ENCODE assay signal across 13 cellular contexts in genomic region chr4:8639021-8639420, GRCh38. TPM values are rescaled to one million over a fixed set of nuclear protein-coding genes. Genes with fewer than 3 reads are reported as not detected.
"Had no signal": no experiment of that assay in that cellular context is flagged by ENCODE, and none has a peak within 500 bp of the region (broad histone marks: within the 10 kb centered on the region; RNA-seq: fewer than 3 reads in every experiment).

No MANE protein-coding gene starts in this region.

- H3K4me1 Mint-ChIP-seq: T-helper 17 cell had no signal

- H3K36me3 ChIP-seq: esophagus muscularis mucosa had no signal

- H3K27ac Mint-ChIP-seq: activated CD8-positive, alpha-beta T cell treated with anti-CD3 and anti-CD28 coated beads, Interleukin-2, amount 10 ng/mL, durations not matched to agents 7 days and 5 days; T-helper 17 cell had no signal

- FAIRE-seq: urothelium cell line had no signal

- H3K4me1 ChIP-seq: esophagus muscularis mucosa had no signal

- H3K9me3 ChIP-seq: esophagus muscularis mucosa had no signal

- ATAC-seq: activated CD8-positive, alpha-beta T cell treated with anti-CD3 and anti-CD28 coated beads, Interleukin-2, amount 10 ng/mL, durations not matched to agents 7 days and 5 days; T-helper 17 cell had no signal

- H3K4me3 Mint-ChIP-seq: activated CD8-positive, alpha-beta T cell treated with anti-CD3 and anti-CD28 coated beads, Interleukin-2, amount 10 ng/mL, durations not matched to agents 7 days and 5 days; T-helper 17 cell had no signal

- H3K4me3 ChIP-seq: dorsolateral prefrontal cortex, esophagus muscularis mucosa had no signal

- H3K27ac ChIP-seq: dorsolateral prefrontal cortex, esophagus muscularis mucosa had no signal

- DNase-seq: activated CD4-positive, alpha-beta T cell treated with anti-CD3 and anti-CD28 coated beads for 48 hours; activated CD8-positive, alpha-beta T cell treated with anti-CD3 and anti-CD28 coated beads, Interleukin-2, amount 10 ng/mL, durations not matched to agents 7 days and 5 days; activated naive CD4-positive, alpha-beta T cell treated with Interleukin-2 at 50 U/mL for 16 hours; hippocampal formation; stimulated activated CD4-positive, alpha-beta T cell treated with anti-CD3 and anti-CD28 coated beads, Interleukin-12 subunit alpha, Interleukin-12 subunit beta, amount 100 ng/mL, for 4 hours; stimulated activated CD4-positive, alpha-beta T cell treated with anti-CD3 and anti-CD28 coated beads, Interleukin-2, amount 100 ng/mL, for 24 hours; T-helper 17 cell had no signal

RNA-seq across cellular contexts. Expression of gene CPZ, which starts 46.5 kb away (rescaled TPM):
- total RNA-seq: T-helper 17 cell had no signal
- polyA plus RNA-seq: neural cell had no signal

RNA-seq across cellular contexts. Expression of gene GPR78, which starts 58.8 kb away (rescaled TPM):
- total RNA-seq: activated CD8-positive, alpha-beta T cell treated with anti-CD3 and anti-CD28 coated beads, Interleukin-2, amount 10 ng/mL, durations not matched to agents 7 days and 5 days; esophagus muscularis mucosa; kidney epithelial cell; lower leg skin; T-helper 17 cell had no signal
- polyA plus RNA-seq: neural cell had no signal
